Comparison of ENCODE assay signal across 10 cellular contexts in genomic region chr4:20101831-20102230, GRCh38.
"Had no signal": no experiment of that assay in that cellular context is flagged by ENCODE, and none has a peak within 500 bp of the region (broad histone marks: within the 10 kb centered on the region; RNA-seq: fewer than 3 reads in every experiment).

No MANE protein-coding gene starts in this region.

- H3K27ac Mint-ChIP-seq: GM23338, H9, HFFc6 had no signal

- ATAC-seq: GM23338, HCT116 had no signal

- H3K4me3 Mint-ChIP-seq: GM23338, H9, HFFc6 had no signal

- H3K9me3 Mint-ChIP-seq: H9, HFFc6 had no signal

- H3K4me1 Mint-ChIP-seq: GM23338, H9 had no signal

- FAIRE-seq: H1, H54 had no signal

- H3K27ac ChIP-seq: GM23248 had no signal

- DNase-seq: GM23248, GOT3, H7, H9, HCEC 1CT, HFFc6 had no signal
